17 cellular contexts compared by ENCODE assay signal in genomic region chr17:43695968-43696865, GRCh38. TPM values are rescaled to one million over a fixed set of nuclear protein-coding genes. Genes with fewer than 3 reads are reported as not detected.
A peak's percentile ranks its signal among the peaks of the same experiment; 100 is the strongest.
DNase-seq lines count a peak whose midpoint lies in the region; ATAC-seq and TF ChIP-seq lines count a peak whose summit lies in the region.
"Had no signal": no experiment of that assay in that cellular context is flagged by ENCODE, and none has a peak within 500 bp of the region (broad histone marks: within the 10 kb centered on the region; RNA-seq: fewer than 3 reads in every experiment).

No MANE protein-coding gene starts in this region.

- WGBS in sigmoid colon, 2 donors, result 55 to 58% methylated on average over 12 of the region's 12 CpGs

- H3K4me1 ChIP-seq in sigmoid colon, result peaks cover 0 to 14% (median 11%) of the 10 kb centered on the region in 4 donors

- peaks cover 8% of the 10 kb centered on the region for H3K4me1 Mint-ChIP-seq in activated naive CD8-positive, alpha-beta T cell treated with anti-CD3 and anti-CD28 coated beads, Interleukin-2, amount 50 U/mL, for 24 hours

- no peak for TF ChIP-seq CTCF in sigmoid colon (IDR thresholded peaks at IDR 0.05)

- peaks cover 20% of the 10 kb centered on the region for H3K27me3 Mint-ChIP-seq in activated naive CD8-positive, alpha-beta T cell treated with anti-CD3 and anti-CD28 coated beads, Interleukin-2, amount 50 U/mL, for 24 hours

- no peaks in the 10 kb centered on the region for H3K36me3 Mint-ChIP-seq in activated naive CD8-positive, alpha-beta T cell treated with anti-CD3 and anti-CD28 coated beads, Interleukin-2, amount 50 U/mL, for 24 hours (ENCODE audit: low read depth)

- H3K4me3 ChIP-seq in sigmoid colon, result no peak overlapping the region
- H3K4me3 ChIP-seq: PC-9 had no signal

- no peak for TF ChIP-seq EP300 in sigmoid colon (IDR thresholded peaks at IDR 0.05)

- no peaks in the 10 kb centered on the region for H3K27me3 ChIP-seq in sigmoid colon

- no peaks in the 10 kb centered on the region for H3K9me3 Mint-ChIP-seq in activated naive CD8-positive, alpha-beta T cell treated with anti-CD3 and anti-CD28 coated beads, Interleukin-2, amount 50 U/mL, for 24 hours
- H3K9me3 Mint-ChIP-seq: activated CD8-positive, alpha-beta T cell treated with anti-CD3 and anti-CD28 coated beads for 36 hours; activated naive CD4-positive, alpha-beta T cell treated with anti-CD3 and anti-CD28 coated beads for 36 hours had no signal

- intact Hi-C loops in Right ventricle myocardium inferior (cut with DNase I) (loop anchor here (10.0 kb wide), 1 partner anchor 149 kb away; the partner anchor contains the start of gene CD300LG), sigmoid colon (cut with DNase I) (loop anchor here (2.0 kb wide), 1 partner anchor 151 kb away; the partner anchor contains the start of gene CD300LG)

- no peak for TF ChIP-seq POLR2A in sigmoid colon (IDR thresholded peaks at IDR 0.05)

- DNase-seq in G401 (ENCODE audit: low spot score) (peak; percentile 40), Right ventricle myocardium inferior (ENCODE audit: missing footprints) (no peak), sigmoid colon (peak; percentile 71), medulla oblongata (ENCODE audit: extremely low spot score) (no peak)
- no peak for DNase-seq in activated CD4-positive, alpha-beta T cell treated with anti-CD3 and anti-CD28 coated beads for 48 hours
- DNase-seq in activated naive CD8-positive, alpha-beta T cell treated with anti-CD3 and anti-CD28 coated beads, Interleukin-2, amount 50 U/mL, for 24 hours, result no peak
- DNase-seq: activated CD8-positive, alpha-beta T cell treated with anti-CD3 and anti-CD28 coated beads for 36 hours; activated naive CD4-positive, alpha-beta T cell treated with anti-CD3 and anti-CD28 coated beads for 36 hours; cortex of kidney; GOT3; NCI-H2081; PC-9; stimulated activated CD4-positive, alpha-beta T cell treated with anti-CD3 and anti-CD28 coated beads, Interleukin-2, amount 100 ng/mL, for 48 hours; stimulated activated naive CD4-positive, alpha-beta T cell had no signal

- peak overlapping the region in 3 of 4 donors; percentile 9 to 43 (median 23) for H3K27ac ChIP-seq in sigmoid colon
- H3K27ac ChIP-seq: PC-9 had no signal

- no peak overlapping the region for H3K27ac Mint-ChIP-seq in activated naive CD8-positive, alpha-beta T cell treated with anti-CD3 and anti-CD28 coated beads, Interleukin-2, amount 50 U/mL, for 24 hours
- H3K27ac Mint-ChIP-seq: activated CD8-positive, alpha-beta T cell treated with anti-CD3 and anti-CD28 coated beads for 36 hours; activated naive CD4-positive, alpha-beta T cell treated with anti-CD3 and anti-CD28 coated beads for 36 hours had no signal

- in situ Hi-C loops in G401 (cut with HindIII; ENCODE audit: low sequenced_read_pairs), result loop anchor here (5.0 kb wide), 1 partner anchor 71 kb away; no protein-coding TSS in a partner anchor

- H3K36me3 ChIP-seq in sigmoid colon, result no peaks in the 10 kb centered on the region

- no peaks in the 10 kb centered on the region for H3K9me3 ChIP-seq in sigmoid colon

- no peak overlapping the region for H3K4me3 Mint-ChIP-seq in activated naive CD8-positive, alpha-beta T cell treated with anti-CD3 and anti-CD28 coated beads, Interleukin-2, amount 50 U/mL, for 24 hours
- H3K4me3 Mint-ChIP-seq: activated CD8-positive, alpha-beta T cell treated with anti-CD3 and anti-CD28 coated beads for 36 hours; activated naive CD4-positive, alpha-beta T cell treated with anti-CD3 and anti-CD28 coated beads for 36 hours had no signal

- ATAC-seq in SK-N-SH treated with all-trans-retinoic acid at 6 μM for 48 hours (peak; percentile 71), Right ventricle myocardium inferior (peak; percentile 84), HG03521 (IDR thresholded peaks at IDR 0.05; ENCODE audit: unreplicated experiment) (no peak)
- ATAC-seq in activated naive CD8-positive, alpha-beta T cell treated with anti-CD3 and anti-CD28 coated beads, Interleukin-2, amount 50 U/mL, for 24 hours, result no peak
- ATAC-seq: activated CD8-positive, alpha-beta T cell treated with anti-CD3 and anti-CD28 coated beads for 36 hours had no signal

TF ChIP-seq in SK-N-SH treated with all-trans-retinoic acid at 6 μM for 48 hours, 23 proteins besides CTCF, POLR2A, EP300 and RAD21:
- no peak for TF ChIP-seq ARNTL (CRISPR knock-in tag; IDR thresholded peaks at IDR 0.05; ENCODE audit: borderline replicate concordance, low read depth)
- TF ChIP-seq CSRNP3 (CRISPR knock-in tag; IDR thresholded peaks at IDR 0.05), result no peak
- TF ChIP-seq ZNF8 (CRISPR knock-in tag; IDR thresholded peaks at IDR 0.05), result no peak
- TF ChIP-seq CSDC2 (CRISPR knock-in tag; IDR thresholded peaks at IDR 0.05), result no peak
- TF ChIP-seq CREB5 (CRISPR knock-in tag; IDR thresholded peaks at IDR 0.05; ENCODE audit: low read depth), result no peak
- TF ChIP-seq BACH2 (CRISPR knock-in tag; IDR thresholded peaks at IDR 0.05; ENCODE audit: borderline replicate concordance), result no peak
- no peak for TF ChIP-seq ZNF70 (CRISPR knock-in tag; IDR thresholded peaks at IDR 0.05)
- TF ChIP-seq RARB (CRISPR knock-in tag; IDR thresholded peaks at IDR 0.05), result no peak
- TF ChIP-seq GLIS3 (CRISPR knock-in tag; IDR thresholded peaks at IDR 0.05), result no peak
- no peak for TF ChIP-seq ESRRG (CRISPR knock-in tag; IDR thresholded peaks at IDR 0.05)
- TF ChIP-seq ZFP30 (CRISPR knock-in tag; IDR thresholded peaks at IDR 0.05), result no peak
- no peak for TF ChIP-seq ISL1 (CRISPR knock-in tag; IDR thresholded peaks at IDR 0.05)
- no peak for TF ChIP-seq SNAI2 (CRISPR knock-in tag; IDR thresholded peaks at IDR 0.05)
- TF ChIP-seq ZFP3 (CRISPR knock-in tag; IDR thresholded peaks at IDR 0.05), result no peak
TF ChIP-seq in SK-N-SH treated with all-trans-retinoic acid at 6 μM for 48 hours: peak in this region for 0.

RNA-seq across cellular contexts. Expression of gene MEOX1, which starts 34.5 kb away (rescaled TPM):
- total RNA-seq in G401 (2014; rRNA removed; shearing (Covaris generic)), result 86.0 and 87.4 TPM in 2 replicates
- total RNA-seq in Right ventricle myocardium inferior (11.1 TPM), sigmoid colon (1 to 10 TPM; 2.5 to 5.3 (median 2.9) TPM)
- 1 to 10 TPM in 1 of 3 donors, under 1 TPM in 2; 0.23 to 3.4 (median 0.60) TPM for polyA plus RNA-seq in sigmoid colon
- total RNA-seq: lung microvascular endothelial cell had no signal

Comparison
In these comparisons a context has a peak if more than half of its experiments do, and no peak if none do; other contexts are left out.
1. DNase-seq: peak in G401 (single experiment) and sigmoid colon (single experiment); none in Right ventricle myocardium inferior (single experiment), activated CD4-positive, alpha-beta T cell treated with anti-CD3 and anti-CD28 coated beads for 48 hours (single experiment), medulla oblongata (single experiment) and activated naive CD8-positive, alpha-beta T cell treated with anti-CD3 and anti-CD28 coated beads, Interleukin-2, amount 50 U/mL, for 24 hours (single experiment).
2. ATAC-seq: peak in SK-N-SH treated with all-trans-retinoic acid at 6 μM for 48 hours (single experiment) and Right ventricle myocardium inferior (single experiment); none in activated naive CD8-positive, alpha-beta T cell treated with anti-CD3 and anti-CD28 coated beads, Interleukin-2, amount 50 U/mL, for 24 hours (single experiment) and HG03521 (single experiment).